2 cellular contexts compared by ENCODE assay signal in the genomic region with DNA sequence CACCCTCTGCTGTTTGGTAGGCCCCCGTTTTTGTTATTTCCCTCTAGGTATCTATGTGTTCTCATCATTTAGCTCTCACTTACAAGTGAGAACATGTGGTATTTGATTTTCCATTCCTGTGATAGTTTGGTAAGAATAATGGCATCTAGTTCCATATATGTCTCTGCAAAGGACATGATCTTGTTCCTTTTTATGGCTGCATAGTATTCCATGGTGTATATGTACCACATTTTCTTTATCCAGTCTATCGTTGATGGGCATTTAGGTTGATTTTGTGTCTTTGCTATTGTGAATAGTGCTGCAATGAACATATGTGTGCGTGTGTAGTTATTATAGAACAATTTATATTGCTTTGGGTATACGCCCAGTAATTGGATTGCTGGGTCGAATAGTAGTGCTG.
TF ChIP-seq lines count a peak whose summit lies in the region.

No MANE protein-coding gene starts in this region.

TF ChIP-seq in HEK293, 187 proteins besides CTCF, POLR2A, EP300 and RAD21:
- TF ChIP-seq ZNF146 (tag by site-specific recombination; IDR thresholded peaks at IDR 0.05), result peak; percentile 77

TF ChIP-seq in K562, 482 proteins besides CTCF, POLR2A, EP300 and RAD21:
- TF ChIP-seq BCOR (IDR thresholded peaks at IDR 0.05), result 0 out of 2 replicates have a peak, but pooled peaks have one; percentile 12
- peak; percentile 58 for TF ChIP-seq ZNF146 (CRISPR knock-in tag; IDR thresholded peaks at IDR 0.05; ENCODE audit: unreplicated experiment)
TF ChIP-seq in K562: peak in this region for 2; not testable (repeated sequence) for 480.
